27 cellular contexts compared by ENCODE assay signal in genomic region chr2:127961729-127962128, GRCh38.
"Had no signal": no experiment of that assay in that cellular context is flagged by ENCODE, and none has a peak within 500 bp of the region (broad histone marks: within the 10 kb centered on the region; RNA-seq: fewer than 3 reads in every experiment).

No MANE protein-coding gene starts in this region.

- H3K4me2 ChIP-seq: smooth muscle cell had no signal

- H3K4me1 ChIP-seq: gastrocnemius medialis, tibial nerve had no signal

- H3K4me3 ChIP-seq: body of pancreas, coronary artery, dorsolateral prefrontal cortex, gastrocnemius medialis, lung, mucosa of descending colon, sigmoid colon, smooth muscle cell, tibial nerve had no signal

- H3K9me3 ChIP-seq: body of pancreas, gastrocnemius medialis, mucosa of descending colon, neutrophil, sigmoid colon, tibial nerve had no signal

- DNase-seq: activated CD4-positive, alpha-beta T cell treated with anti-CD3 and anti-CD28 coated beads for 48 hours; activated CD4-positive, alpha-beta T cell treated with anti-CD3 and anti-CD28 coated beads, Interleukin-2, amount 50 U/mL, for 48 hours; activated CD8-positive, alpha-beta memory T cell treated with anti-CD3 and anti-CD28 coated beads for 24 hours; activated effector memory CD4-positive, alpha-beta T cell treated with Interleukin-2 at 50 U/mL for 16 hours; activated naive CD4-positive, alpha-beta T cell treated with Interleukin-2 at 50 U/mL for 16 hours; aorta; body of pancreas; dorsolateral prefrontal cortex; effector memory CD4-positive, alpha-beta T cell; erythroblast; gastrocnemius medialis; glutamatergic neuron; hypothalamus; mucosa of descending colon; naive B cell; nephron progenitor cell; sigmoid colon; stimulated activated CD4-positive, alpha-beta T cell treated with anti-CD3 and anti-CD28 coated beads, Interleukin-1b, Interleukin-23, amount 100 ng/mL, for 48 hours; stimulated activated naive CD4-positive, alpha-beta T cell treated with Interleukin-2 at 50 U/mL for 16 hours; T-helper 1 cell had no signal

- H3K27ac ChIP-seq: body of pancreas, coronary artery, dorsolateral prefrontal cortex, gastrocnemius medialis, neutrophil, sigmoid colon, tibial nerve, VCaP had no signal

- H3K27me3 ChIP-seq: body of pancreas, dorsolateral prefrontal cortex, gastrocnemius medialis, neutrophil, sigmoid colon, tibial nerve had no signal

- ATAC-seq: body of pancreas, left lobe of liver, mucosa of descending colon had no signal
